29 cellular contexts compared by ENCODE assay signal in the genomic region with DNA sequence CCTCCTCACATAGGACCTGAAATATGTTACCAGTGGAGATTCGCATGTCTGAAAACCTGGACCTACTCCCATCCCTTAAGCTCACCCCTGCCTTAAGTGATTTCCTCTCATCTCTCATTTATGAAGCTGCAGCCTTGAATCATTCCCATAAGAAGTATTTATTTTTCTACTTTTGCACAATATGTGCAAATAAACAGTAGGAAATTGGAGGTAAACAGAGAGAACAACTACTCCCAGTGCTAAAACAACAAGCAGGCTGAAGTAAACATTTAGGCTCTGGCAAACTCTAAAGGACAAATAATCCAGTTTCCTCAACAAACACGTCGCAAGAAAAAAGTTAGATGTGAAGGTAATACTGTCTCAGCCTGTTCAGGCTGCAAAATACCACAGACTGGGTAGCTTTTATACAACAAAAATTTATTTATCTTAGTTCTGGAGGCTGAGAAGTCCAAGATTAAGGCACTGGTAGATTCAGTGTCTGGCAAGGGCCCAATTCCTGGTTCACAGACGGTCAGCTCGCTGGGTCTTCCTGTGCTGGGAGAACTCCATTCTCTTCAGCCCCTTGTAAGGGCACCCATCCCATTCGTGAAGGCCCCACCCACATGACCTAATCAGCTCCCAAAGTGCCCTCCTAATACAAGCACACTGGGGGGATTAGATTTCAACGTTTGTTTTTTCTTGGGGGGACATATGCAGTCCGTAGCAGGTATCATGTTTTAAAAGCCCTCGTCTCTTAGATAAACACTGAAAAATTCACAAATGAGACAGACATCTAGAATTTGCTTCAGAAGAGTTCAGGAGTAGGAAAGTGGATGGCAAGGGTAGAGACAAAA. TPM values are rescaled to one million over a fixed set of nuclear protein-coding genes. Genes with fewer than 3 reads are reported as not detected.
DNase-seq lines count a peak whose midpoint lies in the region; ATAC-seq, FAIRE-seq and TF ChIP-seq lines count a peak whose summit lies in the region.
"Had no signal": no experiment of that assay in that cellular context is flagged by ENCODE, and none has a peak within 500 bp of the region (broad histone marks: within the 10 kb centered on the region; RNA-seq: fewer than 3 reads in every experiment).

No MANE protein-coding gene starts in this region.

- peak overlapping the region; percentile 59; the same call in 1 of the 2 replicates for H2AK5ac ChIP-seq in IMR-90 (ENCODE audit: low read depth, low read length)

- ATAC-seq in A549 (peak; percentile 39 to 70; a peak in 4 of 6 replicates), IMR-90 (ENCODE audit: low read depth) (peak; percentile 35)
- ATAC-seq: naive thymus-derived CD8-positive, alpha-beta T cell; Right ventricle myocardium inferior had no signal

- CTCF ChIA-PET in A549 (lab: Yijun Ruan, JAX), result interaction anchor here (0.8 to 7.1 kb wide), 9 partner anchors 9 to 365 kb away, joined by 3 to 90 read pairs (median 5); no protein-coding TSS in a partner anchor
- CTCF ChIA-PET in IMR-90 (lab: Yijun Ruan, JAX), result interaction anchor here (0.6 to 1.2 kb wide), 3 partner anchors 54 to 795 kb away, joined by 3 to 6 read pairs (median 3); no protein-coding TSS in a partner anchor

- H3K36me3 ChIP-seq in IMR-90 (ENCODE audit: control insufficient read depth, insufficient read depth, low read length) (peaks cover 10% of the 10 kb centered on the region), neural progenitor cell (no peaks in the 10 kb centered on the region), HAP-1 (replicated peaks) (peaks cover 6% of the 10 kb centered on the region; the same call in 1 of the 2 replicates)

- H3K4me2 ChIP-seq in A549 (peak overlapping the region; percentile 41), IMR-90 (ENCODE audit: low read depth, low read length) (no peak overlapping the region), neural progenitor cell (no peak overlapping the region)
- H3K4me2 ChIP-seq: BLaER1 treated with 17β-estradiol and CSF1 and Interleukin-3, amounts not matched to agents 10 nM and 100 nM; PC-9; smooth muscle cell had no signal

- H2BK120ac ChIP-seq in IMR-90 (ENCODE audit: low read depth, low read length), result no peak overlapping the region; the same call in 1 of the 2 replicates

- 33% methylated on average over 9 of the region's 9 CpGs for WGBS in A549 (ENCODE audit: missing lambda C conversion rate)
- no CpG with 5 or more reads among the region's 9 CpGs for WGBS in IMR-90 (ENCODE audit: extremely low coverage in 2 of 2, insufficient read length in 1 of 2), 2 experiments

- H3K9me3 ChIP-seq in A549, result no peaks in the 10 kb centered on the region
- H3K9me3 ChIP-seq in IMR-90 (ENCODE audit: control insufficient read depth, insufficient read depth, low read length), result no peaks in the 10 kb centered on the region
- no peaks in the 10 kb centered on the region for H3K9me3 ChIP-seq in neural progenitor cell (ENCODE audit: low read depth)
- no peaks in the 10 kb centered on the region for H3K9me3 ChIP-seq in HAP-1
- H3K9me3 ChIP-seq: left ventricle myocardium inferior had no signal

- H2AK9ac ChIP-seq in IMR-90 (replicated peaks; ENCODE audit: low read depth, low read length, poor library complexity), result no peak overlapping the region

- no peak overlapping the region; the same call in 1 of the 2 replicates for H3K18ac ChIP-seq in IMR-90 (ENCODE audit: low read depth, low read length)

- H3K9ac ChIP-seq in IMR-90 (ENCODE audit: low read depth, low read length) (no peak overlapping the region), neural progenitor cell (no peak overlapping the region)
- H3K9ac ChIP-seq: BLaER1 treated with 17β-estradiol and CSF1 and Interleukin-3, amounts not matched to agents 10 nM and 100 nM; GM23248 had no signal

- POLR2A ChIA-PET in A549 (lab: Yijun Ruan, JAX), result no interaction called here
- POLR2A ChIA-PET in IMR-90 (lab: Charles Lee; ENCODE audit: unreplicated experiment), result no interaction called here

- BruUV-seq in IMR-90 (replicated peaks; lab: Mats Ljungman, UMichigan), result no TSS peak

- H4K5ac ChIP-seq in IMR-90 (ENCODE audit: low read depth, low read length), result no peak overlapping the region

- H3K79me1 ChIP-seq in IMR-90 (ENCODE audit: low read depth in 1 of 2, low read length in 2 of 2), result peaks cover 0 to 33% of the 10 kb centered on the region in 2 experiments

- no peaks in the 10 kb centered on the region for H3F3A ChIP-seq in neural progenitor cell (ENCODE audit: low read depth)

- no peak overlapping the region for H4K8ac ChIP-seq in IMR-90 (ENCODE audit: low read depth in 2 of 2, low read length in 2 of 2)

- no peak overlapping the region for H2BK15ac ChIP-seq in IMR-90 (ENCODE audit: low read depth, low read length)

- H3K9me3 Mint-ChIP-seq in neural progenitor cell (no peaks in the 10 kb centered on the region), progenitor cell of endocrine pancreas (ENCODE audit: low read depth) (no peaks in the 10 kb centered on the region)
- H3K9me3 Mint-ChIP-seq: activated CD4-positive, alpha-beta T cell treated with anti-CD3 and anti-CD28 coated beads, Interleukin-2, amount 10 ng/mL, durations not matched to agents 24 days and 14 days; activated naive CD8-positive, alpha-beta T cell treated with anti-CD3 and anti-CD28 coated beads, Interleukin-2, amount 10 ng/mL, durations not matched to agents 7 days and 5 days; dendritic cell treated with granulocyte-macrophage colony-stimulating factor and Interleukin-4, amounts not matched to agents 40 ng/mL and 50 ng/mL, for 4 days; naive thymus-derived CD8-positive, alpha-beta T cell; T-helper 2 cell treated with Interferon-gamma antibody and Interleukin-4, amounts not matched to agents 5 μg/mL and 100 μg/mL, for 36 hours had no signal

- H4K91ac ChIP-seq in IMR-90 (ENCODE audit: insufficient read depth, low read depth, low read length), result no peak overlapping the region

- H3K23ac ChIP-seq in IMR-90 (ENCODE audit: low read depth, low read length), result no peak overlapping the region

- H3K56ac ChIP-seq in IMR-90 (ENCODE audit: extremely low read depth, insufficient read depth, low read length), result no peak overlapping the region

- H2AFZ ChIP-seq in IMR-90 (replicated peaks; ENCODE audit: low read length, poor library complexity), result no peak overlapping the region
- H2AFZ ChIP-seq in neural progenitor cell (replicated peaks), result no peak overlapping the region
- H2AFZ ChIP-seq: GM23248, PC-9 had no signal

- H3K36me3 Mint-ChIP-seq in neural progenitor cell, result peaks cover under 1% of the 10 kb centered on the region
- H3K36me3 Mint-ChIP-seq in progenitor cell of endocrine pancreas (ENCODE audit: insufficient read depth), result peaks cover 2% of the 10 kb centered on the region

- TF ChIP-seq RAD21 in A549 (conservative IDR thresholded peaks at IDR 0.05 in 1 of 2, IDR thresholded peaks at IDR 0.05 in 1 of 2) (no peak), IMR-90 (IDR thresholded peaks at IDR 0.05; ENCODE audit: low read length) (no peak)

- dilution Hi-C loops in IMR-90 (cut with HindIII; ENCODE audit: low sequenced_read_pairs, unreplicated experiment), result no loop called here

- H3K27me3 ChIP-seq in IMR-90 (ENCODE audit: control insufficient read depth, insufficient read depth, low read length) (no peaks in the 10 kb centered on the region), neural progenitor cell (no peaks in the 10 kb centered on the region), HAP-1 (ENCODE audit: low read depth) (no peaks in the 10 kb centered on the region)
- H3K27me3 ChIP-seq: BLaER1 treated with 17β-estradiol and CSF1 and Interleukin-3, amounts not matched to agents 10 nM and 100 nM had no signal

- in situ Hi-C loops in IMR-90 (cut with MboI; ENCODE audit: low sequenced_read_pairs), result no loop called here
- in situ Hi-C loops in HAP-1 (cut with MboI; ENCODE audit: low sequenced_read_pairs), result no loop called here

- no peak overlapping the region for H3K27ac ChIP-seq in A549
- no peak overlapping the region for H3K27ac ChIP-seq in IMR-90 (ENCODE audit: insufficient read depth, low read length)
- peak overlapping the region; percentile 11 for H3K27ac ChIP-seq in caudate nucleus (ENCODE audit: low read depth, low read length)
- H3K27ac ChIP-seq in neural progenitor cell, result no peak overlapping the region
- H3K27ac ChIP-seq: BLaER1 treated with 17β-estradiol and CSF1 and Interleukin-3, amounts not matched to agents 10 nM and 100 nM; GM23248; left ventricle myocardium inferior; PC-9 had no signal

- H3K14ac ChIP-seq in IMR-90 (replicated peaks; ENCODE audit: low read depth, low read length), result no peak overlapping the region

- intact Hi-C loops in IMR-90 (cut with micrococcal nuclease), result no loop called here

- FAIRE-seq in A549 (lab: Jason Lieb, UNC), result no peak
- FAIRE-seq in H54 (lab: Jason Lieb, UNC), result no peak

- no peak overlapping the region for H2BK5ac ChIP-seq in IMR-90 (ENCODE audit: low read depth, low read length, poor library complexity, severe bottlenecking)

- peak overlapping the region; percentile 68 for H3K27ac Mint-ChIP-seq in neural progenitor cell
- H3K27ac Mint-ChIP-seq in progenitor cell of endocrine pancreas, result no peak overlapping the region
- H3K27ac Mint-ChIP-seq: activated CD4-positive, alpha-beta T cell treated with anti-CD3 and anti-CD28 coated beads, Interleukin-2, amount 10 ng/mL, durations not matched to agents 24 days and 14 days; activated naive CD8-positive, alpha-beta T cell treated with anti-CD3 and anti-CD28 coated beads, Interleukin-2, amount 10 ng/mL, durations not matched to agents 7 days and 5 days; dendritic cell treated with granulocyte-macrophage colony-stimulating factor and Interleukin-4, amounts not matched to agents 40 ng/mL and 50 ng/mL, for 4 days; naive thymus-derived CD8-positive, alpha-beta T cell; T-helper 2 cell treated with Interferon-gamma antibody and Interleukin-4, amounts not matched to agents 5 μg/mL and 100 μg/mL, for 36 hours had no signal

- H3K79me2 ChIP-seq in neural progenitor cell (ENCODE audit: low read depth), result no peaks in the 10 kb centered on the region

- H3K9me1 ChIP-seq in IMR-90 (ENCODE audit: insufficient read depth, low read length), result peaks cover 7% of the 10 kb centered on the region

- H3K27me3 Mint-ChIP-seq in neural progenitor cell (ENCODE audit: insufficient read depth, low read depth) (peaks cover 4% of the 10 kb centered on the region), progenitor cell of endocrine pancreas (no peaks in the 10 kb centered on the region)
- H3K27me3 Mint-ChIP-seq: activated CD4-positive, alpha-beta T cell treated with anti-CD3 and anti-CD28 coated beads, Interleukin-2, amount 10 ng/mL, durations not matched to agents 24 days and 14 days; activated naive CD8-positive, alpha-beta T cell treated with anti-CD3 and anti-CD28 coated beads, Interleukin-2, amount 10 ng/mL, durations not matched to agents 7 days and 5 days; dendritic cell treated with granulocyte-macrophage colony-stimulating factor and Interleukin-4, amounts not matched to agents 40 ng/mL and 50 ng/mL, for 4 days; naive thymus-derived CD8-positive, alpha-beta T cell had no signal

- H3K4me3 ChIP-seq in A549, result no peak overlapping the region
- H3K4me3 ChIP-seq in IMR-90 (ENCODE audit: insufficient read depth, low read depth, low read length), result no peak overlapping the region
- no peak overlapping the region for H3K4me3 ChIP-seq in neural progenitor cell
- H3K4me3 ChIP-seq in HAP-1, result no peak overlapping the region
- H3K4me3 ChIP-seq: BLaER1 treated with 17β-estradiol and CSF1 and Interleukin-3, amounts not matched to agents 10 nM and 100 nM; GM23248; left ventricle myocardium inferior; PC-9; smooth muscle cell had no signal

- no peaks in the 10 kb centered on the region for H3K4me1 Mint-ChIP-seq in neural progenitor cell
- H3K4me1 Mint-ChIP-seq in progenitor cell of endocrine pancreas (ENCODE audit: low read depth), result no peaks in the 10 kb centered on the region
- H3K4me1 Mint-ChIP-seq: activated CD4-positive, alpha-beta T cell treated with anti-CD3 and anti-CD28 coated beads, Interleukin-2, amount 10 ng/mL, durations not matched to agents 24 days and 14 days had no signal

- H3K4me1 ChIP-seq in A549, result peaks cover 14% of the 10 kb centered on the region; the same call in 2 of the 3 replicates
- H3K4me1 ChIP-seq in IMR-90 (ENCODE audit: control insufficient read depth, insufficient read depth, low read length), result peaks cover 6% of the 10 kb centered on the region
- H3K4me1 ChIP-seq in neural progenitor cell, result no peaks in the 10 kb centered on the region
- no peaks in the 10 kb centered on the region for H3K4me1 ChIP-seq in HAP-1

- TF ChIP-seq EP300 in A549 (IDR thresholded peaks at IDR 0.05), result 0 out of 5 replicates have a peak, but pooled peaks of 1 of the 2 experiments have one; percentile 9

- DNase-seq in A549 (ENCODE audit: low read depth in 1 of 2, low spot score in 1 of 2), result peak in 1 of 2 experiments; percentile 49
- peak; percentile 12 for DNase-seq in IMR-90
- DNase-seq in caudate nucleus (lab: John Stamatoyannopoulos, UW), result no peak
- DNase-seq in neural progenitor cell (ENCODE audit: low spot score), result no peak
- no peak for DNase-seq in progenitor cell of endocrine pancreas (ENCODE audit: low spot score, unreplicated experiment)
- no peak for DNase-seq in H54 (ENCODE audit: insufficient read length, low spot score)
- DNase-seq in T-helper 1 cell, result no peak
- no peak for DNase-seq in HAP-1 (ENCODE audit: low spot score in 2 of 2)
- DNase-seq: activated CD4-positive, alpha-beta T cell treated with anti-CD3 and anti-CD28 coated beads, Interleukin-2, amount 10 ng/mL, durations not matched to agents 24 days and 14 days; activated effector memory CD4-positive, alpha-beta T cell treated with anti-CD3 and anti-CD28 coated beads, Interleukin-2, amount 50 U/mL, for 16 hours; activated naive CD8-positive, alpha-beta T cell treated with anti-CD3 and anti-CD28 coated beads, Interleukin-2, amount 10 ng/mL, durations not matched to agents 7 days and 5 days; activated T-cell treated with anti-CD3 and anti-CD28 coated beads, Interleukin-2, amount 50 U/mL, for 1 hour; central memory CD4-positive, alpha-beta T cell; GM23248; left ventricle myocardium inferior; midbrain; naive thymus-derived CD8-positive, alpha-beta T cell; NCI-H1092; NCI-H1930; NCI-H446; NK-92 treated with Interleukin-12 subunit alpha and Interleukin-12 subunit beta, amount 100 ng/mL, for 24 hours; PC-9; stimulated activated CD4-positive, alpha-beta T cell treated with anti-CD3 and anti-CD28 coated beads, Interleukin-2, amount 100 ng/mL, for 24 hours; trophoblast cell had no signal

- H3K4me3 Mint-ChIP-seq in neural progenitor cell (no peak overlapping the region), progenitor cell of endocrine pancreas (ENCODE audit: low read depth) (no peak overlapping the region)
- H3K4me3 Mint-ChIP-seq: activated CD4-positive, alpha-beta T cell treated with anti-CD3 and anti-CD28 coated beads, Interleukin-2, amount 10 ng/mL, durations not matched to agents 24 days and 14 days; activated naive CD8-positive, alpha-beta T cell treated with anti-CD3 and anti-CD28 coated beads, Interleukin-2, amount 10 ng/mL, durations not matched to agents 7 days and 5 days; dendritic cell treated with granulocyte-macrophage colony-stimulating factor and Interleukin-4, amounts not matched to agents 40 ng/mL and 50 ng/mL, for 4 days; naive thymus-derived CD8-positive, alpha-beta T cell; T-helper 2 cell treated with Interferon-gamma antibody and Interleukin-4, amounts not matched to agents 5 μg/mL and 100 μg/mL, for 36 hours had no signal

- H2BK20ac ChIP-seq in IMR-90 (ENCODE audit: low read depth, low read length), result no peak overlapping the region

- H3K4ac ChIP-seq in IMR-90 (ENCODE audit: low read depth, low read length), result no peak overlapping the region

- H4K20me1 ChIP-seq in IMR-90 (ENCODE audit: insufficient read depth, low read length) (peaks cover 14% of the 10 kb centered on the region), neural progenitor cell (ENCODE audit: low read depth) (no peaks in the 10 kb centered on the region)

- TF ChIP-seq POLR2A in A549 (IDR thresholded peaks at IDR 0.05; ENCODE audit: low read length) (no peak), IMR-90 (IDR thresholded peaks at IDR 0.05; ENCODE audit: low read depth, low read length) (no peak), H54 (IDR thresholded peaks at IDR 0.05; ENCODE audit: low read depth, low read length) (no peak)

- TF ChIP-seq CTCF in A549 (IDR thresholded peaks at IDR 0.05) (no peak), IMR-90 (conservative IDR thresholded peaks at IDR 0.05; ENCODE audit: low read depth, low read length) (no peak), neural progenitor cell (IDR thresholded peaks at IDR 0.05) (no peak), progenitor cell of endocrine pancreas (IDR thresholded peaks at IDR 0.05; ENCODE audit: unreplicated experiment) (no peak)

RNA-seq across cellular contexts. Expression of gene SPATA2, which starts 15.6 kb away (rescaled TPM):
- polyA plus RNA-seq in A549 (2011; rRNA removed) (4.9 and 5.1 TPM in 2 replicates), A549 (2017; fragmentation: RNase III; extraction: RNeasy Plus Mini Kit Qiagen cat#74134 plus additional on column Dnase treatment) (4.7 to 5.1 TPM (median 4.7 TPM) in 3 replicates), IMR-90 (2012; rRNA removed) (4.4 and 4.5 TPM in 2 replicates)
- 6.2 and 8.5 TPM in 2 replicates for polyA plus RNA-seq in A549 (2012; cell fraction: cytosol; rRNA removed)
- 11.2 and 14.5 TPM in 2 replicates for polyA plus RNA-seq in A549 (2012; cell fraction: nucleus; rRNA removed)
- polyA minus RNA-seq in A549 (2011; rRNA and poly(A)+ RNA removed), result 6.7 and 8.6 TPM in 2 replicates
- total RNA-seq in IMR-90 (2012; rRNA removed) (1.3 and 1.4 TPM in 2 replicates), neural progenitor cell (ENCODE audit: low replicate concordance) (4.0 and 5.0 TPM in 2 replicates), progenitor cell of endocrine pancreas (9.5 and 10.2 TPM in 2 replicates)
- 3.5 and 5.8 TPM in 2 replicates for polyA plus RNA-seq in IMR-90 (2012; cell fraction: cytosol; rRNA removed)
- 5.9 and 9.4 TPM in 2 replicates for polyA plus RNA-seq in IMR-90 (2012; cell fraction: nucleus; rRNA removed; ENCODE audit: low replicate concordance)

RNA-seq across cellular contexts. Expression of gene RNF114, which starts 36.4 kb away (rescaled TPM):
- polyA plus RNA-seq in A549 (2011; rRNA removed) (44.8 and 67.8 TPM in 2 replicates), A549 (2017; fragmentation: RNase III; extraction: RNeasy Plus Mini Kit Qiagen cat#74134 plus additional on column Dnase treatment) (43.1 to 47.0 TPM (median 44.0 TPM) in 3 replicates), IMR-90 (2012; rRNA removed) (55.0 and 62.3 TPM in 2 replicates)
- polyA plus RNA-seq in A549 (2012; cell fraction: cytosol; rRNA removed), result 68.9 and 80.2 TPM in 2 replicates
- polyA plus RNA-seq in A549 (2012; cell fraction: nucleus; rRNA removed), result 101 and 123 TPM in 2 replicates
- polyA minus RNA-seq in A549 (2011; rRNA and poly(A)+ RNA removed), result 42.6 and 51.8 TPM in 2 replicates
- total RNA-seq in IMR-90 (2012; rRNA removed) (44.6 and 49.7 TPM in 2 replicates), neural progenitor cell (ENCODE audit: low replicate concordance) (41.3 and 105 TPM in 2 replicates), progenitor cell of endocrine pancreas (56.6 and 62.3 TPM in 2 replicates)
- polyA plus RNA-seq in IMR-90 (2012; cell fraction: cytosol; rRNA removed), result 122 and 166 TPM in 2 replicates
- 88.0 and 111 TPM in 2 replicates for polyA plus RNA-seq in IMR-90 (2012; cell fraction: nucleus; rRNA removed; ENCODE audit: low replicate concordance)
